Comparison of ENCODE assay signal across 7 cellular contexts in genomic region chr13:102538938-102539337, GRCh38.
"Had no signal": no experiment of that assay in that cellular context is flagged by ENCODE, and none has a peak within 500 bp of the region (broad histone marks: within the 10 kb centered on the region; RNA-seq: fewer than 3 reads in every experiment).

No MANE protein-coding gene starts in this region.

- DNase-seq: IMR-90, KBM-7, KG1 had no signal

- H3K4me2 ChIP-seq: KMS-11 had no signal

- FAIRE-seq: HepG2, HTR-8/SVneo had no signal

- H3K9ac ChIP-seq: KMS-11 had no signal

- H3K27ac ChIP-seq: HL-60, KMS-11 had no signal

- ATAC-seq: HepG2 had no signal
